ENCODE assay signal across 31 cellular contexts in the genomic region with DNA sequence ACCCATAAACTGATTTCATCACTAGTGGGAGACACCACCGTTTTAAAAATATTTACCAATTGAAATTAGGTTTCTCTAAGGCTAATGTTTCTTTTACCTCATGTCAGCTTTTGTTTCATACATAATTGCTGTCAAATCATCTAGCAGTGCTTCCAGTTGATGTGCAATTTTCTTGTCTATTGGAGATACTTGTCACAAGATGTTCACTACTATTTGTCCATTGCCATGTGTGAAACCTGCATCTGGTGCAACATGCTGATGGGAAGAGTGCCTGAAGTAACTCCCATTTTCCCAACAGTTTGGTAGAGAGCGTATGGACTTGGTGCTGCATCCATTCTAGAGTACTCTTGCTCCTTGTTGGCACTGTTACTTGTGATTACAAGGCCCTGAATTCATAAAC. TPM values are rescaled to one million over a fixed set of nuclear protein-coding genes. Genes with fewer than 3 reads are reported as not detected.
"Had no signal": no experiment of that assay in that cellular context is flagged by ENCODE, and none has a peak within 500 bp of the region (broad histone marks: within the 10 kb centered on the region; RNA-seq: fewer than 3 reads in every experiment).

No MANE protein-coding gene starts in this region.

- H3K4me3 ChIP-seq: ascending aorta, cardiac muscle cell had no signal

- H3K4me1 ChIP-seq: ascending aorta had no signal

- H3K27ac ChIP-seq: ascending aorta, cardiac muscle cell had no signal

- ATAC-seq: activated CD8-positive, alpha-beta T cell treated with anti-CD3 and anti-CD28 coated beads for 36 hours; activated naive CD8-positive, alpha-beta T cell treated with anti-CD3 and anti-CD28 coated beads, Interleukin-2, amount 50 U/mL, for 24 hours had no signal

- DNase-seq: activated B cell treated with CpG ODN at 0.5 μM for 24 hours; activated CD4-positive, alpha-beta memory T cell treated with anti-CD3 and anti-CD28 coated beads for 36 hours; activated CD4-positive, alpha-beta T cell treated with anti-CD3 and anti-CD28 coated beads for 4 hours; activated CD4-positive, alpha-beta T cell treated with anti-CD3 and anti-CD28 coated beads, Interleukin-2, amount 10 ng/mL, durations not matched to agents 24 days and 14 days; activated CD4-positive, alpha-beta T cell treated with anti-CD3 and anti-CD28 coated beads, Interleukin-2, amount 50 U/mL, for 1 hour; activated CD4-positive, alpha-beta T cell treated with anti-CD3 and anti-CD28 coated beads, Interleukin-2, amount 50 U/mL, for 4 hours; activated CD4-positive, CD25-positive, alpha-beta regulatory T cell treated with anti-CD3 and anti-CD28 coated beads, Interleukin-2, amount 50 U/mL, for 72 hours; activated CD8-positive, alpha-beta memory T cell treated with anti-CD3 and anti-CD28 coated beads, Interleukin-2, amount 50 U/mL, for 4 hours; activated CD8-positive, alpha-beta T cell treated with anti-CD3 and anti-CD28 coated beads for 36 hours; activated effector memory CD4-positive, alpha-beta T cell treated with Interleukin-2 at 50 U/mL for 16 hours; activated gamma-delta T cell; activated naive CD4-positive, alpha-beta T cell treated with anti-CD3 and anti-CD28 coated beads, Interleukin-2, amount 10 ng/mL, durations not matched to agents 7 days and 5 days; activated naive CD4-positive, alpha-beta T cell treated with Interleukin-2 at 50 U/mL for 16 hours; activated naive CD8-positive, alpha-beta T cell treated with anti-CD3 and anti-CD28 coated beads, Interleukin-2, amount 10 ng/mL, durations not matched to agents 7 days and 5 days; activated naive CD8-positive, alpha-beta T cell treated with anti-CD3 and anti-CD28 coated beads, Interleukin-2, amount 50 U/mL, for 24 hours; activated T-cell treated with anti-CD3 and anti-CD28 coated beads for 4 hours; activated T-cell treated with anti-CD3 and anti-CD28 coated beads, Interleukin-2, amount 50 U/mL, for 1 hour; activated T-cell treated with anti-CD3 and anti-CD28 coated beads, Interleukin-2, amount 50 U/mL, for 48 hours; amygdala; anterior cingulate cortex; caudate nucleus; cerebellar nuclear complex; SW 1271; T-helper 1 cell; T-helper 2 cell; T-helper 9 cell had no signal

- H3K27me3 ChIP-seq: ascending aorta, cardiac muscle cell had no signal

- H3K9me3 ChIP-seq: ascending aorta had no signal

RNA-seq across cellular contexts. Expression of a gene that starts 23.3 kb away (rescaled TPM):
- total RNA-seq: activated B cell treated with CpG ODN at 0.5 μM for 24 hours; activated CD4-positive, alpha-beta memory T cell treated with anti-CD3 and anti-CD28 coated beads for 36 hours; activated CD4-positive, alpha-beta T cell treated with anti-CD3 and anti-CD28 coated beads, Interleukin-2, amount 10 ng/mL, durations not matched to agents 24 days and 14 days; activated CD8-positive, alpha-beta memory T cell treated with anti-CD3 and anti-CD28 coated beads for 36 hours; activated CD8-positive, alpha-beta T cell treated with anti-CD3 and anti-CD28 coated beads for 36 hours; activated naive CD8-positive, alpha-beta T cell treated with anti-CD3 and anti-CD28 coated beads, Interleukin-2, amount 10 ng/mL, durations not matched to agents 7 days and 5 days; activated T-helper 2 cell treated with anti-CD3 and anti-CD28 coated beads, Interferon-gamma antibody, Interleukin-2, Interleukin-4, amounts not matched to agents 10 μg/mL and 5 μg/mL and 100 μg/mL, durations not matched to agents 14 hours and 24 hours and 36 hours; ascending aorta; cardiac muscle cell had no signal
- polyA plus RNA-seq: adipose tissue, cardiac muscle cell had no signal
